In genomic region chr1:7409278-7409677, GRCh38 we compare ENCODE assay signal across 20 cellular contexts.
A peak's percentile ranks its signal among the peaks of the same experiment; 100 is the strongest.
DNase-seq lines count a peak whose midpoint lies in the region; ATAC-seq and TF ChIP-seq lines count a peak whose summit lies in the region.
"Had no signal": no experiment of that assay in that cellular context is flagged by ENCODE, and none has a peak within 500 bp of the region (broad histone marks: within the 10 kb centered on the region; RNA-seq: fewer than 3 reads in every experiment).

No MANE protein-coding gene starts in this region.

- peak; percentile 13 for DNase-seq in GM13976 (ENCODE audit: low spot score)
- peak in 2 of 3 donors; percentile 46 to 52 for DNase-seq in Peyer's patch
- DNase-seq in left colon = peak in 1 of 2 donors; percentile 16
- DNase-seq in stomach = peak; percentile 24
- no peak for DNase-seq in HK-2 (ENCODE audit: unreplicated experiment)
- no peak for DNase-seq in anterior cingulate cortex (lab: John Stamatoyannopoulos, UW)
- DNase-seq: activated CD4-positive, alpha-beta T cell treated with anti-CD3 and anti-CD28 coated beads for 48 hours; activated T-cell treated with anti-CD3 and anti-CD28 coated beads, Interleukin-2, amount 50 U/mL, for 1 hour; Caco-2; mesenchymal stem cell; NCI-H1092 treated with DMSO at 0.1 percent for 48 hours; NCI-H2029 treated with DMSO at 0.1 percent for 48 hours; NCI-H510A; NK-92 treated with Interleukin-12 subunit alpha and Interleukin-12 subunit beta, amount 100 ng/mL, for 24 hours; RPMI8226; stimulated activated CD4-positive, alpha-beta T cell treated with anti-CD3 and anti-CD28 coated beads, Interleukin-12 subunit alpha, Interleukin-12 subunit beta, amount 100 ng/mL, for 4 hours had no signal

- ATAC-seq in left colon (peak; percentile 62), GM18502 (IDR thresholded peaks at IDR 0.05; ENCODE audit: poor library complexity, unreplicated experiment) (no peak)
- ATAC-seq: activated naive CD4-positive, alpha-beta T cell treated with anti-CD3 and anti-CD28 coated beads, Interleukin-2, amount 50 U/mL, for 72 hours had no signal

- H3K36me3 ChIP-seq in Peyer's patch (no peaks in the 10 kb centered on the region), stomach (no peaks in the 10 kb centered on the region)
- H3K36me3 ChIP-seq: HAP-1, heart right ventricle had no signal

- WGBS in stomach, 5 donors = 70 to 81% (median 74%) methylated on average over 5 to 8 of the region's 8 CpGs

- intact Hi-C loops in left colon (cut with DNase I, micrococcal nuclease) = no loop called here
- intact Hi-C loops in stomach (cut with DNase I; ENCODE audit: low total_unique reads) = no loop called here

- H3K27me3 ChIP-seq in Peyer's patch (no peaks in the 10 kb centered on the region), stomach (no peaks in the 10 kb centered on the region)
- H3K27me3 ChIP-seq: heart right ventricle had no signal

- in situ Hi-C loops in GM13976 (cut with MboI; ENCODE audit: low sequenced_read_pairs, unreplicated experiment) = no loop called here

- H3K27ac ChIP-seq in Peyer's patch = no peak overlapping the region
- no peak overlapping the region for H3K27ac ChIP-seq in stomach
- H3K27ac ChIP-seq: heart right ventricle had no signal

- TF ChIP-seq CTCF in GM13976 (IDR thresholded peaks at IDR 0.05; ENCODE audit: borderline replicate concordance, control extremely low read depth, extremely low read depth, insufficient read depth, missing control alignments) (no peak), Peyer's patch (IDR thresholded peaks at IDR 0.05) (no peak), stomach (IDR thresholded peaks at IDR 0.05) (no peak)

- no peak for TF ChIP-seq EP300 in stomach (IDR thresholded peaks at IDR 0.05)

- H3K4me3 ChIP-seq in Peyer's patch (no peak overlapping the region), stomach (no peak overlapping the region)
- H3K4me3 ChIP-seq: HAP-1, heart right ventricle had no signal

- H3K9me3 ChIP-seq in Peyer's patch (no peaks in the 10 kb centered on the region), stomach (no peaks in the 10 kb centered on the region)
- H3K9me3 ChIP-seq: Caco-2, HAP-1, heart right ventricle had no signal

- TF ChIP-seq POLR2A in Peyer's patch (IDR thresholded peaks at IDR 0.05) (no peak), stomach (IDR thresholded peaks at IDR 0.05) (no peak)

- H3K4me1 ChIP-seq in Peyer's patch = no peaks in the 10 kb centered on the region
- no peaks in the 10 kb centered on the region for H3K4me1 ChIP-seq in stomach
- H3K4me1 ChIP-seq: Caco-2, HAP-1, heart right ventricle had no signal

Comparison
In these comparisons a context has a peak if more than half of its experiments do, and no peak if none do; other contexts are left out.
1. DNase-seq: peak in GM13976 (single experiment), Peyer's patch (2 of 3) and stomach (single experiment); none in HK-2 (single experiment) and anterior cingulate cortex (0 of 58).